Comparison of ENCODE assay signal across 13 cellular contexts in the genomic region with DNA sequence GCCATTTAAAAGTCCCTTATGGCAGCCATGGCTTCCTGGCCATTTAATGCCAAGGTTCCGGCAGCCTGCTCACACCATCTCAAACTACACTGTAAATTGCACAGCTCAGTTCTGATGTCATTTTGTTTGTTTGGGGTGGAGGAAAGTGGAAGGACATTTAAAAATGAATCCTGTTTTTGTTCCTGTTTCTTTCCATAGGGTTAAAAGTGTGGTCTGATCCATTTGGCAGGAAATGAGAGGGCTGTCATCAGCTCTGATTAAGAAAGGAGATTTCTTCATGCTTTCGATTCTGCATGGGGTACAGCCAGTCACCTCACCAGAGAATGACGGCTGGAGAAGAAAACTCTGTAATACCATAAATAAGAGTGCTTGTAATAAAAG. TPM values are rescaled to one million over a fixed set of nuclear protein-coding genes. Genes with fewer than 3 reads are reported as not detected.
DNase-seq lines count a peak whose midpoint lies in the region; ATAC-seq, FAIRE-seq and TF ChIP-seq lines count a peak whose summit lies in the region.
"Had no signal": no experiment of that assay in that cellular context is flagged by ENCODE, and none has a peak within 500 bp of the region (broad histone marks: within the 10 kb centered on the region; RNA-seq: fewer than 3 reads in every experiment).

No MANE protein-coding gene starts in this region.

- peaks cover 12 to 27% (median 13%) of the 10 kb centered on the region in 4 donors for H3K4me1 ChIP-seq in upper lobe of left lung

- TF ChIP-seq CTCF in bronchial epithelial cell (IDR thresholded peaks at IDR 0.05; ENCODE audit: insufficient read depth, low read length, severe bottlenecking) (no peak), upper lobe of left lung (IDR thresholded peaks at IDR 0.05) (no peak)

- WGBS in upper lobe of left lung, 2 donors = 23% methylated on average over 3 of the region's 3 CpGs

- peaks cover 9% of the 10 kb centered on the region for H3K4me1 Mint-ChIP-seq in activated T-cell treated with anti-CD3 and anti-CD28 coated beads, Interleukin-2, amount 50 U/mL, for 24 hours (ENCODE audit: low read depth)

- H3K27me3 Mint-ChIP-seq in activated T-cell treated with anti-CD3 and anti-CD28 coated beads, Interleukin-2, amount 50 U/mL, for 24 hours = no peaks in the 10 kb centered on the region
- H3K27me3 Mint-ChIP-seq: activated naive CD8-positive, alpha-beta T cell treated with anti-CD3 and anti-CD28 coated beads, Interleukin-2, amount 10 ng/mL, durations not matched to agents 7 days and 5 days; naive thymus-derived CD8-positive, alpha-beta T cell had no signal

- H3K27me3 ChIP-seq in bronchial epithelial cell (ENCODE audit: control insufficient read depth, insufficient read depth, low read length) = no peaks in the 10 kb centered on the region
- H3K27me3 ChIP-seq in upper lobe of left lung = no peaks in the 10 kb centered on the region

- no peak overlapping the region for H3K4me3 Mint-ChIP-seq in activated T-cell treated with anti-CD3 and anti-CD28 coated beads, Interleukin-2, amount 50 U/mL, for 24 hours
- H3K4me3 Mint-ChIP-seq: activated naive CD8-positive, alpha-beta T cell treated with anti-CD3 and anti-CD28 coated beads, Interleukin-2, amount 10 ng/mL, durations not matched to agents 7 days and 5 days; naive thymus-derived CD8-positive, alpha-beta T cell had no signal

- ATAC-seq in left colon (peak; percentile 28), upper lobe of left lung (ENCODE audit: low FRiP score in 2 of 2) (peak; percentile 52 to 84), HG03025 (IDR thresholded peaks at IDR 0.05; ENCODE audit: low FRiP score, unreplicated experiment) (no peak)
- ATAC-seq: activated CD4-positive, CD25-positive, alpha-beta regulatory T cell treated with anti-CD3 and anti-CD28 coated beads, Interleukin-2, amount 50 U/mL, for 24 hours; naive thymus-derived CD8-positive, alpha-beta T cell had no signal

- peak overlapping the region; percentile 26 for H3K27ac Mint-ChIP-seq in activated T-cell treated with anti-CD3 and anti-CD28 coated beads, Interleukin-2, amount 50 U/mL, for 24 hours
- H3K27ac Mint-ChIP-seq: activated naive CD8-positive, alpha-beta T cell treated with anti-CD3 and anti-CD28 coated beads, Interleukin-2, amount 10 ng/mL, durations not matched to agents 7 days and 5 days had no signal

- no peak for FAIRE-seq in bronchial epithelial cell (lab: Jason Lieb, UNC)
- FAIRE-seq: GM12892 had no signal

- no peaks in the 10 kb centered on the region for H3K9me3 Mint-ChIP-seq in activated T-cell treated with anti-CD3 and anti-CD28 coated beads, Interleukin-2, amount 50 U/mL, for 24 hours
- H3K9me3 Mint-ChIP-seq: activated naive CD8-positive, alpha-beta T cell treated with anti-CD3 and anti-CD28 coated beads, Interleukin-2, amount 10 ng/mL, durations not matched to agents 7 days and 5 days; naive thymus-derived CD8-positive, alpha-beta T cell had no signal

- intact Hi-C loops in left colon (cut with DNase I, micrococcal nuclease) = no loop called here

- H3K9me3 ChIP-seq in upper lobe of left lung = no peaks in the 10 kb centered on the region

- H3K4me3 ChIP-seq in bronchial epithelial cell (ENCODE audit: low read depth, low read length) (no peak overlapping the region), upper lobe of left lung (peak overlapping the region in 1 of 4 donors; percentile 3)
- H3K4me3 ChIP-seq: PC-9 had no signal

- no peak for DNase-seq in activated T-cell treated with anti-CD3 and anti-CD28 coated beads, Interleukin-2, amount 50 U/mL, for 24 hours
- DNase-seq in activated T-cell treated with anti-CD3 and anti-CD28 coated beads, Interleukin-2, amount 50 U/mL, for 48 hours = no peak
- DNase-seq in bronchial epithelial cell (ENCODE audit: low read depth) (peak; percentile 82), left colon (no peak), upper lobe of left lung (no peak), midbrain (lab: John Stamatoyannopoulos, UW) (no peak)
- no peak for DNase-seq in stimulated activated naive CD4-positive, alpha-beta T cell treated with Interleukin-2 at 50 U/mL for 16 hours (lab: John Stamatoyannopoulos, UW)
- DNase-seq: activated naive CD8-positive, alpha-beta T cell treated with anti-CD3 and anti-CD28 coated beads, Interleukin-2, amount 10 ng/mL, durations not matched to agents 7 days and 5 days; naive thymus-derived CD8-positive, alpha-beta T cell; PC-9 had no signal

- H3K36me3 ChIP-seq in bronchial epithelial cell (ENCODE audit: control insufficient read depth, insufficient read depth, low read length) (no peaks in the 10 kb centered on the region), upper lobe of left lung (no peaks in the 10 kb centered on the region)

- no peak for TF ChIP-seq EP300 in upper lobe of left lung (IDR thresholded peaks at IDR 0.05)

- no peak for TF ChIP-seq POLR2A in upper lobe of left lung (IDR thresholded peaks at IDR 0.05)

- H3K27ac ChIP-seq in upper lobe of left lung = peak overlapping the region; percentile 20 to 70 (median 58)
- H3K27ac ChIP-seq: PC-9 had no signal

- H3K36me3 Mint-ChIP-seq in activated T-cell treated with anti-CD3 and anti-CD28 coated beads, Interleukin-2, amount 50 U/mL, for 24 hours (ENCODE audit: low read depth) = peaks cover 25% of the 10 kb centered on the region
- H3K36me3 Mint-ChIP-seq: activated naive CD8-positive, alpha-beta T cell treated with anti-CD3 and anti-CD28 coated beads, Interleukin-2, amount 10 ng/mL, durations not matched to agents 7 days and 5 days had no signal

RNA-seq across cellular contexts. Expression of gene SMIM20, which starts 14.9 kb away (rescaled TPM):
- total RNA-seq in bronchial epithelial cell = 26.8 and 53.4 TPM in 2 replicates
- 10 to 100 TPM; 31.6 to 31.8 TPM for total RNA-seq in left colon
- total RNA-seq in upper lobe of left lung = 10 to 100 TPM in 4 of 6 donors, 1 to 10 TPM in 2; 7.5 to 33.4 (median 20.8) TPM
